1 cellular context compared by ENCODE assay signal in genomic region chr11:121416909-121417567, GRCh38.
TF ChIP-seq lines count a peak whose summit lies in the region.

No MANE protein-coding gene starts in this region.

TF ChIP-seq in GM12878, 131 proteins besides CTCF, POLR2A, EP300 and RAD21 (continued from another document and continues in another):
- TF ChIP-seq, protein P1, sequence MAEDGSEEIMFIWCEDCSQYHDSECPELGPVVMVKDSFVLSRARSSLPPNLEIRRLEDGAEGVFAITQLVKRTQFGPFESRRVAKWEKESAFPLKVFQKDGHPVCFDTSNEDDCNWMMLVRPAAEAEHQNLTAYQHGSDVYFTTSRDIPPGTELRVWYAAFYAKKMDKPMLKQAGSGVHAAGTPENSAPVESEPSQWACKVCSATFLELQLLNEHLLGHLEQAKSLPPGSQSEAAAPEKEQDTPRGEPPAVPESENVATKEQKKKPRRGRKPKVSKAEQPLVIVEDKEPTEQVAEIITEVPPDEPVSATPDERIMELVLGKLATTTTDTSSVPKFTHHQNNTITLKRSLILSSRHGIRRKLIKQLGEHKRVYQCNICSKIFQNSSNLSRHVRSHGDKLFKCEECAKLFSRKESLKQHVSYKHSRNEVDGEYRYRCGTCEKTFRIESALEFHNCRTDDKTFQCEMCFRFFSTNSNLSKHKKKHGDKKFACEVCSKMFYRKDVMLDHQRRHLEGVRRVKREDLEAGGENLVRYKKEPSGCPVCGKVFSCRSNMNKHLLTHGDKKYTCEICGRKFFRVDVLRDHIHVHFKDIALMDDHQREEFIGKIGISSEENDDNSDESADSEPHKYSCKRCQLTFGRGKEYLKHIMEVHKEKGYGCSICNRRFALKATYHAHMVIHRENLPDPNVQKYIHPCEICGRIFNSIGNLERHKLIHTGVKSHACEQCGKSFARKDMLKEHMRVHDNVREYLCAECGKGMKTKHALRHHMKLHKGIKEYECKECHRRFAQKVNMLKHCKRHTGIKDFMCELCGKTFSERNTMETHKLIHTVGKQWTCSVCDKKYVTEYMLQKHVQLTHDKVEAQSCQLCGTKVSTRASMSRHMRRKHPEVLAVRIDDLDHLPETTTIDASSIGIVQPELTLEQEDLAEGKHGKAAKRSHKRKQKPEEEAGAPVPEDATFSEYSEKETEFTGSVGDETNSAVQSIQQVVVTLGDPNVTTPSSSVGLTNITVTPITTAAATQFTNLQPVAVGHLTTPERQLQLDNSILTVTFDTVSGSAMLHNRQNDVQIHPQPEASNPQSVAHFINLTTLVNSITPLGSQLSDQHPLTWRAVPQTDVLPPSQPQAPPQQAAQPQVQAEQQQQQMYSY (CRISPR knock-in tag; IDR thresholded peaks at IDR 0.05) = no peak
- TF ChIP-seq TBL1XR1 (IDR thresholded peaks at IDR 0.05; ENCODE audit: low read depth, low read length) (peak; percentile 86; the same call in 1 of the 2 replicates), RAD51 (IDR thresholded peaks at IDR 0.05) (no peak), BCL11A (IDR thresholded peaks at IDR 0.05; ENCODE audit: low read depth, low read length) (peak; percentile 75; the same call in 1 of the 2 replicates), REST (IDR thresholded peaks at IDR 0.05; ENCODE audit: low read depth, low read length) (no peak), JUNB (IDR thresholded peaks at IDR 0.05) (no peak), ATF7 (IDR thresholded peaks at IDR 0.05; ENCODE audit: low read depth) (peak; percentile 43; the same call in 1 of the 2 replicates), MYC (IDR thresholded peaks at IDR 0.05; ENCODE audit: insufficient read depth, insufficient read length, insufficient replicate concordance, low read length, severe bottlenecking) (no peak), USF2 (IDR thresholded peaks at IDR 0.05; ENCODE audit: borderline replicate concordance, low read depth, low read length) (no peak), ESRRA (IDR thresholded peaks at IDR 0.05; ENCODE audit: low read length) (no peak), CBFB (IDR thresholded peaks at IDR 0.05; ENCODE audit: low read depth) (peak; percentile 90), ZNF384 (IDR thresholded peaks at IDR 0.05; ENCODE audit: borderline replicate concordance, low read depth, low read length) (no peak), NR2C1 (IDR thresholded peaks at IDR 0.05) (no peak), SMAD1 (IDR thresholded peaks at IDR 0.05; ENCODE audit: low read depth, partially characterized antibody) (peak; percentile 74), POLR2AphosphoS2 (IDR thresholded peaks at IDR 0.05; ENCODE audit: low read depth, low read length) (no peak), KAT2A (conservative IDR thresholded peaks at IDR 0.05; ENCODE audit: control insufficient read depth, low read depth, low read length) (no peak), TCF3 (IDR thresholded peaks at IDR 0.05; ENCODE audit: borderline replicate concordance, insufficient read depth, low read depth, low read length) (peak; percentile 89; the same call in 1 of the 2 replicates), FOXM1 (IDR thresholded peaks at IDR 0.05; ENCODE audit: low read depth, low read length) (peak; percentile 59; the same call in 1 of the 2 replicates), ZNF274 (IDR thresholded peaks at IDR 0.05; ENCODE audit: insufficient read depth, insufficient read length) (no peak), NFIC (IDR thresholded peaks at IDR 0.05; ENCODE audit: low read depth, low read length) (peak; percentile 64; the same call in 1 of the 2 replicates), PKNOX1 (IDR thresholded peaks at IDR 0.05) (no peak), SKIL (IDR thresholded peaks at IDR 0.05; ENCODE audit: low read depth, poor library complexity, severe bottlenecking) (peak; percentile 30), BACH1 (IDR thresholded peaks at IDR 0.05; ENCODE audit: borderline replicate concordance) (peak; percentile 61; the same call in 1 of the 2 replicates), LARP7 (IDR thresholded peaks at IDR 0.05) (no peak), SIX5 (IDR thresholded peaks at IDR 0.05; ENCODE audit: low read depth, low read length, severe bottlenecking) (no peak), BRCA1 (IDR thresholded peaks at IDR 0.05; ENCODE audit: low read depth, low read length) (no peak), SMC3 (IDR thresholded peaks at IDR 0.05; ENCODE audit: borderline replicate concordance, low read length) (no peak; the same call in 1 of the 2 replicates), HSF1 (IDR thresholded peaks at IDR 0.05; ENCODE audit: low read depth, low read length) (no peak), RFX5 (IDR thresholded peaks at IDR 0.05; ENCODE audit: low read depth, low read length) (no peak), EGR1 (IDR thresholded peaks at IDR 0.05; ENCODE audit: borderline replicate concordance in 1 of 2, low read depth in 2 of 2, low read length in 2 of 2) (no peak), NR2C2 (IDR thresholded peaks at IDR 0.05; ENCODE audit: borderline replicate concordance, control insufficient read depth, insufficient read length, low read depth) (no peak), TARDBP (IDR thresholded peaks at IDR 0.05; ENCODE audit: borderline replicate concordance) (no peak), TCF7 (IDR thresholded peaks at IDR 0.05; ENCODE audit: borderline replicate concordance) (no peak), YY1 (IDR thresholded peaks at IDR 0.05; ENCODE audit: low read depth, low read length) (peak; percentile 72; the same call in 1 of the 2 replicates), MTA2 (IDR thresholded peaks at IDR 0.05; ENCODE audit: low read depth) (peak; percentile 93), CBX5 (IDR thresholded peaks at IDR 0.05; ENCODE audit: low read depth) (no peak), POLR2AphosphoS5 (IDR thresholded peaks at IDR 0.05; ENCODE audit: low read length) (no peak), MEF2A (IDR thresholded peaks at IDR 0.05; ENCODE audit: insufficient read depth, low read depth, low read length) (0 out of 2 replicates have a peak, but pooled peaks have one; percentile 25), ZSCAN29 (IDR thresholded peaks at IDR 0.05) (no peak), CHD1 (IDR thresholded peaks at IDR 0.05; ENCODE audit: low read depth, low read length) (no peak), RCOR1 (conservative IDR thresholded peaks at IDR 0.05; ENCODE audit: low read depth, low read length) (no peak)
- TF ChIP-seq, protein P2, sequence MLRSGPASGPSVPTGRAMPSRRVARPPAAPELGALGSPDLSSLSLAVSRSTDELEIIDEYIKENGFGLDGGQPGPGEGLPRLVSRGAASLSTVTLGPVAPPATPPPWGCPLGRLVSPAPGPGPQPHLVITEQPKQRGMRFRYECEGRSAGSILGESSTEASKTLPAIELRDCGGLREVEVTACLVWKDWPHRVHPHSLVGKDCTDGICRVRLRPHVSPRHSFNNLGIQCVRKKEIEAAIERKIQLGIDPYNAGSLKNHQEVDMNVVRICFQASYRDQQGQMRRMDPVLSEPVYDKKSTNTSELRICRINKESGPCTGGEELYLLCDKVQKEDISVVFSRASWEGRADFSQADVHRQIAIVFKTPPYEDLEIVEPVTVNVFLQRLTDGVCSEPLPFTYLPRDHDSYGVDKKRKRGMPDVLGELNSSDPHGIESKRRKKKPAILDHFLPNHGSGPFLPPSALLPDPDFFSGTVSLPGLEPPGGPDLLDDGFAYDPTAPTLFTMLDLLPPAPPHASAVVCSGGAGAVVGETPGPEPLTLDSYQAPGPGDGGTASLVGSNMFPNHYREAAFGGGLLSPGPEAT (IDR thresholded peaks at IDR 0.05; ENCODE audit: low read depth) = peak; percentile 71
- TF ChIP-seq, protein P3, sequence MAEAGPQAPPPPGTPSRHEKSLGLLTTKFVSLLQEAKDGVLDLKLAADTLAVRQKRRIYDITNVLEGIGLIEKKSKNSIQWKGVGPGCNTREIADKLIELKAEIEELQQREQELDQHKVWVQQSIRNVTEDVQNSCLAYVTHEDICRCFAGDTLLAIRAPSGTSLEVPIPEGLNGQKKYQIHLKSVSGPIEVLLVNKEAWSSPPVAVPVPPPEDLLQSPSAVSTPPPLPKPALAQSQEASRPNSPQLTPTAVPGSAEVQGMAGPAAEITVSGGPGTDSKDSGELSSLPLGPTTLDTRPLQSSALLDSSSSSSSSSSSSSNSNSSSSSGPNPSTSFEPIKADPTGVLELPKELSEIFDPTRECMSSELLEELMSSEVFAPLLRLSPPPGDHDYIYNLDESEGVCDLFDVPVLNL (IDR thresholded peaks at IDR 0.05; ENCODE audit: low read depth, low read length) = no peak
- TF ChIP-seq, protein P4, sequence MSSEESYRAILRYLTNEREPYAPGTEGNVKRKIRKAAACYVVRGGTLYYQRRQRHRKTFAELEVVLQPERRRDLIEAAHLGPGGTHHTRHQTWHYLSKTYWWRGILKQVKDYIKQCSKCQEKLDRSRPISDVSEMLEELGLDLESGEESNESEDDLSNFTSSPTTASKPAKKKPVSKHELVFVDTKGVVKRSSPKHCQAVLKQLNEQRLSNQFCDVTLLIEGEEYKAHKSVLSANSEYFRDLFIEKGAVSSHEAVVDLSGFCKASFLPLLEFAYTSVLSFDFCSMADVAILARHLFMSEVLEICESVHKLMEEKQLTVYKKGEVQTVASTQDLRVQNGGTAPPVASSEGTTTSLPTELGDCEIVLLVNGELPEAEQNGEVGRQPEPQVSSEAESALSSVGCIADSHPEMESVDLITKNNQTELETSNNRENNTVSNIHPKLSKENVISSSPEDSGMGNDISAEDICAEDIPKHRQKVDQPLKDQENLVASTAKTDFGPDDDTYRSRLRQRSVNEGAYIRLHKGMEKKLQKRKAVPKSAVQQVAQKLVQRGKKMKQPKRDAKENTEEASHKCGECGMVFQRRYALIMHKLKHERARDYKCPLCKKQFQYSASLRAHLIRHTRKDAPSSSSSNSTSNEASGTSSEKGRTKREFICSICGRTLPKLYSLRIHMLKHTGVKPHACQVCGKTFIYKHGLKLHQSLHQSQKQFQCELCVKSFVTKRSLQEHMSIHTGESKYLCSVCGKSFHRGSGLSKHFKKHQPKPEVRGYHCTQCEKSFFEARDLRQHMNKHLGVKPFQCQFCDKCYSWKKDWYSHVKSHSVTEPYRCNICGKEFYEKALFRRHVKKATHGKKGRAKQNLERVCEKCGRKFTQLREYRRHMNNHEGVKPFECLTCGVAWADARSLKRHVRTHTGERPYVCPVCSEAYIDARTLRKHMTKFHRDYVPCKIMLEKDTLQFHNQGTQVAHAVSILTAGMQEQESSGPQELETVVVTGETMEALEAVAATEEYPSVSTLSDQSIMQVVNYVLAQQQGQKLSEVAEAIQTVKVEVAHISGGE (CRISPR knock-in tag; IDR thresholded peaks at IDR 0.05) = no peak
